1 cellular context compared by ENCODE assay signal in genomic region chr2:119487434-119488244, GRCh38.
TF ChIP-seq lines count a peak whose summit lies in the region.

No MANE protein-coding gene starts in this region.

TF ChIP-seq in HepG2, 621 proteins besides CTCF, POLR2A, EP300 and RAD21 (continued from another document and continues in another):
- TF ChIP-seq ZBTB20 (CRISPR knock-in tag; IDR thresholded peaks at IDR 0.05; ENCODE audit: borderline replicate concordance, low read depth) (peak; percentile 83; the same call in 1 of the 2 replicates), MAFG (CRISPR knock-in tag; IDR thresholded peaks at IDR 0.05) (no peak), ATAD3A (CRISPR knock-in tag; IDR thresholded peaks at IDR 0.05) (no peak), NFATC3 (CRISPR knock-in tag; IDR thresholded peaks at IDR 0.05) (no peak), MEIS2 (CRISPR knock-in tag; IDR thresholded peaks at IDR 0.05) (peak; percentile 92), ZNF737 (CRISPR knock-in tag; IDR thresholded peaks at IDR 0.05; ENCODE audit: borderline replicate concordance) (no peak), TFDP2 (CRISPR knock-in tag; IDR thresholded peaks at IDR 0.05) (peak; percentile 60; the same call in 1 of the 2 replicates), ZBTB10 (CRISPR knock-in tag; IDR thresholded peaks at IDR 0.05; ENCODE audit: borderline replicate concordance) (peak; percentile 93), ZFP91 (CRISPR knock-in tag; IDR thresholded peaks at IDR 0.05; ENCODE audit: borderline replicate concordance) (peak; percentile 48; the same call in 1 of the 2 replicates), TRIM22 (IDR thresholded peaks at IDR 0.05) (no peak), ZNF160 (CRISPR knock-in tag; IDR thresholded peaks at IDR 0.05) (no peak), ARID5B (CRISPR knock-in tag; IDR thresholded peaks at IDR 0.05) (peak; percentile 78; the same call in 1 of the 2 replicates), ZNF703 (CRISPR knock-in tag; IDR thresholded peaks at IDR 0.05; ENCODE audit: borderline replicate concordance) (peak; percentile 45; the same call in 1 of the 2 replicates), ZNF790 (CRISPR knock-in tag; IDR thresholded peaks at IDR 0.05; ENCODE audit: borderline replicate concordance) (no peak), ZNF280B (CRISPR knock-in tag; IDR thresholded peaks at IDR 0.05; ENCODE audit: borderline replicate concordance) (no peak), SP5 (CRISPR knock-in tag; IDR thresholded peaks at IDR 0.05; ENCODE audit: borderline replicate concordance, low read depth) (peak; percentile 43; the same call in 1 of the 2 replicates), CHD4 (IDR thresholded peaks at IDR 0.05; ENCODE audit: borderline replicate concordance, low read length) (no peak; the same call in 1 of the 2 replicates), ZMAT3 (CRISPR knock-in tag; conservative IDR thresholded peaks at IDR 0.05) (peak; percentile 9), PLRG1 (conservative IDR thresholded peaks at IDR 0.05) (no peak), FOXO1 (CRISPR knock-in tag; IDR thresholded peaks at IDR 0.05) (0 out of 2 replicates have a peak, but pooled peaks have one; percentile 44), ZNF333 (CRISPR knock-in tag; IDR thresholded peaks at IDR 0.05; ENCODE audit: borderline replicate concordance) (0 out of 2 replicates have a peak, but pooled peaks have one; percentile 41), ZNF274 (CRISPR knock-in tag; IDR thresholded peaks at IDR 0.05) (0 out of 2 replicates have a peak, but pooled peaks have one; percentile 51), ZNF446 (CRISPR knock-in tag; IDR thresholded peaks at IDR 0.05) (peak; percentile 47; the same call in 1 of the 2 replicates), ZNF792 (CRISPR knock-in tag; IDR thresholded peaks at IDR 0.05) (peak; percentile 71), ZNF253 (CRISPR knock-in tag; IDR thresholded peaks at IDR 0.05; ENCODE audit: borderline replicate concordance) (0 out of 2 replicates have a peak, but pooled peaks have one; percentile 54), PITX1 (CRISPR knock-in tag; IDR thresholded peaks at IDR 0.05) (peak; percentile 83), SIX1 (CRISPR knock-in tag; IDR thresholded peaks at IDR 0.05; ENCODE audit: borderline replicate concordance) (peak; percentile 78; the same call in 1 of the 2 replicates), ZNF264 (CRISPR knock-in tag; IDR thresholded peaks at IDR 0.05) (0 out of 2 replicates have a peak, but pooled peaks have one; percentile 34), DPF2 (CRISPR knock-in tag; IDR thresholded peaks at IDR 0.05; ENCODE audit: borderline replicate concordance, low read depth) (peak; percentile 64), ISL2 (CRISPR knock-in tag; IDR thresholded peaks at IDR 0.05) (peak; percentile 72), PRDM15 (CRISPR knock-in tag; IDR thresholded peaks at IDR 0.05) (peak; percentile 35; the same call in 1 of the 2 replicates), ZBTB49 (CRISPR knock-in tag; IDR thresholded peaks at IDR 0.05; ENCODE audit: borderline replicate concordance) (no peak), ZBTB1 (CRISPR knock-in tag; IDR thresholded peaks at IDR 0.05; ENCODE audit: borderline replicate concordance) (no peak), ZNF564 (CRISPR knock-in tag; IDR thresholded peaks at IDR 0.05) (0 out of 2 replicates have a peak, but pooled peaks have one; percentile 17), NFE2L2 (IDR thresholded peaks at IDR 0.05; ENCODE audit: low read length) (no peak), CCAR2 (optimal IDR thresholded peaks at IDR 0.05; ENCODE audit: low read depth, low read length) (no peak), ZNF850 (CRISPR knock-in tag; conservative IDR thresholded peaks at IDR 0.05) (no peak), DMAP1 (CRISPR knock-in tag; IDR thresholded peaks at IDR 0.05) (no peak), SP4 (CRISPR knock-in tag; IDR thresholded peaks at IDR 0.05) (0 out of 2 replicates have a peak, but pooled peaks have one; percentile 18)
